Comparison of ENCODE assay signal across 18 cellular contexts in genomic region chr18:6374340-6374739, GRCh38.
"Had no signal": no experiment of that assay in that cellular context is flagged by ENCODE, and none has a peak within 500 bp of the region (broad histone marks: within the 10 kb centered on the region; RNA-seq: fewer than 3 reads in every experiment).

No MANE protein-coding gene starts in this region.

- H3K4me1 ChIP-seq: breast epithelium, left ventricle myocardium inferior, neural progenitor cell, prostate gland had no signal

- H3K27ac ChIP-seq: coronary artery, left ventricle myocardium inferior, neural progenitor cell, prostate gland, suprapubic skin had no signal

- H3K9me3 ChIP-seq: breast epithelium, prostate gland, right atrium auricular region, suprapubic skin had no signal

- DNase-seq: activated CD4-positive, alpha-beta T cell treated with anti-CD3 and anti-CD28 coated beads for 36 hours; activated CD4-positive, alpha-beta T cell treated with anti-CD3 and anti-CD28 coated beads, Interleukin-2, amount 50 U/mL, for 48 hours; activated gamma-delta T cell; erythroblast; foreskin melanocyte; glutamatergic neuron; hypothalamus; kidney; left ventricle myocardium inferior; mesendoderm; naive thymus-derived CD4-positive, alpha-beta T cell had no signal

- H3K4me3 ChIP-seq: breast epithelium, coronary artery, left ventricle myocardium inferior, neural progenitor cell, prostate gland, right atrium auricular region, skin epidermis, suprapubic skin had no signal

- H3K36me3 ChIP-seq: breast epithelium, left ventricle myocardium inferior, neural progenitor cell, prostate gland, right atrium auricular region, suprapubic skin had no signal

- H3K27me3 ChIP-seq: breast epithelium, neural progenitor cell, right atrium auricular region, suprapubic skin had no signal
